ENCODE assay signal across 1 cellular context in genomic region chr1:20787775-20788488, GRCh38.
TF ChIP-seq lines count a peak whose summit lies in the region.

No MANE protein-coding gene starts in this region.

TF ChIP-seq in endothelial cell of umbilical vein, 7 proteins besides CTCF, POLR2A, EP300 and RAD21 (continued from another document):
- TF ChIP-seq GATA2 (IDR thresholded peaks at IDR 0.05; ENCODE audit: insufficient read depth, insufficient read length, low read depth, low read length) (no peak), FOS (IDR thresholded peaks at IDR 0.05; ENCODE audit: borderline replicate concordance, insufficient read depth, low read length) (no peak), EZH2 (IDR thresholded peaks at IDR 0.05; ENCODE audit: borderline replicate concordance, low read depth, low read length, severe bottlenecking) (no peak), JUN (IDR thresholded peaks at IDR 0.05; ENCODE audit: borderline replicate concordance, insufficient read depth, insufficient read length, low read depth) (no peak)
- TF ChIP-seq, protein P1, sequence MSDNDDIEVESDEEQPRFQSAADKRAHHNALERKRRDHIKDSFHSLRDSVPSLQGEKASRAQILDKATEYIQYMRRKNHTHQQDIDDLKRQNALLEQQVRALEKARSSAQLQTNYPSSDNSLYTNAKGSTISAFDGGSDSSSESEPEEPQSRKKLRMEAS (IDR thresholded peaks at IDR 0.05; ENCODE audit: insufficient read depth, insufficient read length), result no peak
